ENCODE assay signal across 1 cellular context in the genomic region with DNA sequence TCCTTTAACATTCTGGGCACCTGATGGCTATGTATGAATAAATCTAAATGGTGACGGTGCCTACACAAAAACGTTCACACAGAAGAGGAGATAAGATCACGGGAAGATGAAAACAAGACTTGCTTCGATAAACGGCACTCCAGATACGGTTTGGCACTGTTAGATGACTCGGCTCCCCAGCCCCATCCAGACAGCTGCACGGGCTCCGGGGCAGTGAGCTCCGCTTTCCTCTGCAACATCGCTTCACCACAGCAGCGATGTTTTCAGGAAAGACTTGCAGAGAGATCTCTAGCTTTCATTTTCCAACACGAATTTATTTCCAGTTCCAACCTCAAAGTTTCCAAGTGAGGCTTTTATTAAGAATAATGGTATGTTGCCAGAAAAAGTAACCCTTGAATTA.
TF ChIP-seq lines count a peak whose summit lies in the region.

No MANE protein-coding gene starts in this region.

TF ChIP-seq in SK-N-SH, 30 proteins besides CTCF, POLR2A, EP300 and RAD21 (continued from another document):
- TF ChIP-seq, protein P1, sequence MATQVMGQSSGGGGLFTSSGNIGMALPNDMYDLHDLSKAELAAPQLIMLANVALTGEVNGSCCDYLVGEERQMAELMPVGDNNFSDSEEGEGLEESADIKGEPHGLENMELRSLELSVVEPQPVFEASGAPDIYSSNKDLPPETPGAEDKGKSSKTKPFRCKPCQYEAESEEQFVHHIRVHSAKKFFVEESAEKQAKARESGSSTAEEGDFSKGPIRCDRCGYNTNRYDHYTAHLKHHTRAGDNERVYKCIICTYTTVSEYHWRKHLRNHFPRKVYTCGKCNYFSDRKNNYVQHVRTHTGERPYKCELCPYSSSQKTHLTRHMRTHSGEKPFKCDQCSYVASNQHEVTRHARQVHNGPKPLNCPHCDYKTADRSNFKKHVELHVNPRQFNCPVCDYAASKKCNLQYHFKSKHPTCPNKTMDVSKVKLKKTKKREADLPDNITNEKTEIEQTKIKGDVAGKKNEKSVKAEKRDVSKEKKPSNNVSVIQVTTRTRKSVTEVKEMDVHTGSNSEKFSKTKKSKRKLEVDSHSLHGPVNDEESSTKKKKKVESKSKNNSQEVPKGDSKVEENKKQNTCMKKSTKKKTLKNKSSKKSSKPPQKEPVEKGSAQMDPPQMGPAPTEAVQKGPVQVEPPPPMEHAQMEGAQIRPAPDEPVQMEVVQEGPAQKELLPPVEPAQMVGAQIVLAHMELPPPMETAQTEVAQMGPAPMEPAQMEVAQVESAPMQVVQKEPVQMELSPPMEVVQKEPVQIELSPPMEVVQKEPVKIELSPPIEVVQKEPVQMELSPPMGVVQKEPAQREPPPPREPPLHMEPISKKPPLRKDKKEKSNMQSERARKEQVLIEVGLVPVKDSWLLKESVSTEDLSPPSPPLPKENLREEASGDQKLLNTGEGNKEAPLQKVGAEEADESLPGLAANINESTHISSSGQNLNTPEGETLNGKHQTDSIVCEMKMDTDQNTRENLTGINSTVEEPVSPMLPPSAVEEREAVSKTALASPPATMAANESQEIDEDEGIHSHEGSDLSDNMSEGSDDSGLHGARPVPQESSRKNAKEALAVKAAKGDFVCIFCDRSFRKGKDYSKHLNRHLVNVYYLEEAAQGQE (IDR thresholded peaks at IDR 0.05; ENCODE audit: low read depth, low read length): no peak
- peak; percentile 45; the same call in 1 of the 2 replicates for TF ChIP-seq GATA2 (CRISPR knock-in tag; IDR thresholded peaks at IDR 0.05)
- TF ChIP-seq, protein P2, sequence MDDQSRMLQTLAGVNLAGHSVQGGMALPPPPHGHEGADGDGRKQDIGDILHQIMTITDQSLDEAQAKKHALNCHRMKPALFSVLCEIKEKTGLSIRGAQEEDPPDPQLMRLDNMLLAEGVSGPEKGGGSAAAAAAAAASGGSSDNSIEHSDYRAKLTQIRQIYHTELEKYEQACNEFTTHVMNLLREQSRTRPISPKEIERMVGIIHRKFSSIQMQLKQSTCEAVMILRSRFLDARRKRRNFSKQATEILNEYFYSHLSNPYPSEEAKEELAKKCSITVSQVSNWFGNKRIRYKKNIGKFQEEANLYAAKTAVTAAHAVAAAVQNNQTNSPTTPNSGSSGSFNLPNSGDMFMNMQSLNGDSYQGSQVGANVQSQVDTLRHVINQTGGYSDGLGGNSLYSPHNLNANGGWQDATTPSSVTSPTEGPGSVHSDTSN (IDR thresholded peaks at IDR 0.05): 0 out of 2 replicates have a peak, but pooled peaks have one; percentile 9
- TF ChIP-seq TCF12 (IDR thresholded peaks at IDR 0.05): no peak
